ENCODE assay signal across 29 cellular contexts in genomic region chr11:77117485-77117884, GRCh38. TPM values are rescaled to one million over a fixed set of nuclear protein-coding genes. Genes with fewer than 3 reads are reported as not detected.
"Had no signal": no experiment of that assay in that cellular context is flagged by ENCODE, and none has a peak within 500 bp of the region (broad histone marks: within the 10 kb centered on the region; RNA-seq: fewer than 3 reads in every experiment).

No MANE protein-coding gene starts in this region.

- H3K9me3 ChIP-seq: gastroesophageal sphincter, heart right ventricle, mucosa of descending colon, ovary, psoas muscle, testis had no signal

- H3K27me3 Mint-ChIP-seq: activated B cell treated with CpG ODN at 0.5 μM for 24 hours; activated CD4-positive, alpha-beta memory T cell treated with anti-CD3 and anti-CD28 coated beads, Interleukin-2, amount 10 ng/mL, durations not matched to agents 7 days and 5 days; activated CD8-positive, alpha-beta memory T cell treated with anti-CD3 and anti-CD28 coated beads, Interleukin-2, amount 10 ng/mL, durations not matched to agents 7 days and 5 days; activated naive CD8-positive, alpha-beta T cell treated with anti-CD3 and anti-CD28 coated beads, Interleukin-2, amount 10 ng/mL, durations not matched to agents 7 days and 5 days; naive B cell; type B pancreatic cell had no signal

- H3K4me1 Mint-ChIP-seq: activated B cell treated with CpG ODN at 0.5 μM for 24 hours, naive B cell had no signal

- H3K9me3 Mint-ChIP-seq: activated B cell treated with CpG ODN at 0.5 μM for 24 hours; activated CD4-positive, alpha-beta memory T cell treated with anti-CD3 and anti-CD28 coated beads, Interleukin-2, amount 10 ng/mL, durations not matched to agents 7 days and 5 days; activated naive CD8-positive, alpha-beta T cell treated with anti-CD3 and anti-CD28 coated beads, Interleukin-2, amount 10 ng/mL, durations not matched to agents 7 days and 5 days; activated T-helper 2 cell treated with anti-CD3 and anti-CD28 coated beads, Interferon-gamma antibody, Interleukin-2, Interleukin-4, amounts not matched to agents 10 μg/mL and 5 μg/mL and 100 μg/mL, durations not matched to agents 14 hours and 24 hours and 36 hours; immature natural killer cell; stimulated activated effector memory CD8-positive, alpha-beta T cell treated with anti-CD3 and anti-CD28 coated beads, Interleukin-12 subunit alpha, Interleukin-12 subunit beta, amount 100 ng/mL, for 72 hours; type B pancreatic cell had no signal

- H3K4me3 ChIP-seq: gastroesophageal sphincter, heart right ventricle, mucosa of descending colon, ovary, psoas muscle, smooth muscle cell, testis had no signal

- H3K27me3 ChIP-seq: brain microvascular endothelial cell, gastroesophageal sphincter, heart right ventricle, ovary, testis had no signal

- H3K27ac ChIP-seq: brain microvascular endothelial cell, gastroesophageal sphincter, heart right ventricle, ovary, psoas muscle, testis had no signal

- ATAC-seq: activated CD8-positive, alpha-beta memory T cell treated with anti-CD3 and anti-CD28 coated beads, Interleukin-2, amount 10 ng/mL, durations not matched to agents 7 days and 5 days; esophagus mucosa; gastroesophageal sphincter; heart right ventricle; mucosa of descending colon; psoas muscle; sciatic nerve; stimulated activated effector memory CD8-positive, alpha-beta T cell treated with anti-CD3 and anti-CD28 coated beads, Interleukin-12 subunit alpha, Interleukin-12 subunit beta, amount 100 ng/mL, for 72 hours had no signal

- DNase-seq: activated B cell treated with CpG ODN at 0.5 μM for 24 hours; activated CD4-positive, alpha-beta memory T cell treated with anti-CD3 and anti-CD28 coated beads, Interleukin-2, amount 10 ng/mL, durations not matched to agents 7 days and 5 days; activated CD4-positive, alpha-beta T cell treated with anti-CD3 and anti-CD28 coated beads for 48 hours; activated CD8-positive, alpha-beta memory T cell treated with anti-CD3 and anti-CD28 coated beads, Interleukin-2, amount 10 ng/mL, durations not matched to agents 7 days and 5 days; activated naive CD4-positive, alpha-beta T cell treated with Interleukin-2 at 50 U/mL for 16 hours; activated naive CD8-positive, alpha-beta T cell treated with anti-CD3 and anti-CD28 coated beads, Interleukin-2, amount 10 ng/mL, durations not matched to agents 7 days and 5 days; activated T-cell treated with anti-CD3 and anti-CD28 coated beads, Interleukin-2, amount 50 U/mL, for 1 hour; amygdala; brain microvascular endothelial cell; effector CD4-positive, alpha-beta T cell; heart right ventricle; immature natural killer cell; kidney glomerular epithelial cell; mesenchymal stem cell; naive B cell; ovary; stimulated activated CD4-positive, alpha-beta T cell treated with anti-CD3 and anti-CD28 coated beads, Interleukin-4, amount 100 ng/mL, for 1 hour; T-helper 9 cell; testis had no signal

- H3K36me3 Mint-ChIP-seq: activated CD8-positive, alpha-beta memory T cell treated with anti-CD3 and anti-CD28 coated beads, Interleukin-2, amount 10 ng/mL, durations not matched to agents 7 days and 5 days; activated naive CD8-positive, alpha-beta T cell treated with anti-CD3 and anti-CD28 coated beads, Interleukin-2, amount 10 ng/mL, durations not matched to agents 7 days and 5 days; naive B cell; stimulated activated effector memory CD8-positive, alpha-beta T cell treated with anti-CD3 and anti-CD28 coated beads, Interleukin-12 subunit alpha, Interleukin-12 subunit beta, amount 100 ng/mL, for 72 hours; type B pancreatic cell had no signal

- H3K27ac Mint-ChIP-seq: activated B cell treated with CpG ODN at 0.5 μM for 24 hours; activated CD4-positive, alpha-beta memory T cell treated with anti-CD3 and anti-CD28 coated beads, Interleukin-2, amount 10 ng/mL, durations not matched to agents 7 days and 5 days; activated CD8-positive, alpha-beta memory T cell treated with anti-CD3 and anti-CD28 coated beads, Interleukin-2, amount 10 ng/mL, durations not matched to agents 7 days and 5 days; activated naive CD8-positive, alpha-beta T cell treated with anti-CD3 and anti-CD28 coated beads, Interleukin-2, amount 10 ng/mL, durations not matched to agents 7 days and 5 days; activated T-helper 2 cell treated with anti-CD3 and anti-CD28 coated beads, Interferon-gamma antibody, Interleukin-2, Interleukin-4, amounts not matched to agents 10 μg/mL and 5 μg/mL and 100 μg/mL, durations not matched to agents 14 hours and 24 hours and 36 hours; naive B cell; type B pancreatic cell had no signal

- H3K4me3 Mint-ChIP-seq: activated B cell treated with CpG ODN at 0.5 μM for 24 hours; activated CD4-positive, alpha-beta memory T cell treated with anti-CD3 and anti-CD28 coated beads, Interleukin-2, amount 10 ng/mL, durations not matched to agents 7 days and 5 days; activated CD8-positive, alpha-beta memory T cell treated with anti-CD3 and anti-CD28 coated beads, Interleukin-2, amount 10 ng/mL, durations not matched to agents 7 days and 5 days; activated naive CD8-positive, alpha-beta T cell treated with anti-CD3 and anti-CD28 coated beads, Interleukin-2, amount 10 ng/mL, durations not matched to agents 7 days and 5 days; immature natural killer cell; stimulated activated effector memory CD8-positive, alpha-beta T cell treated with anti-CD3 and anti-CD28 coated beads, Interleukin-12 subunit alpha, Interleukin-12 subunit beta, amount 100 ng/mL, for 72 hours; type B pancreatic cell had no signal

- H3K36me3 ChIP-seq: ovary had no signal

- H3K4me1 ChIP-seq: heart right ventricle, psoas muscle, testis had no signal

RNA-seq across cellular contexts. Expression of gene OMP, which starts 14.8 kb away (rescaled TPM):
- total RNA-seq: activated B cell treated with CpG ODN at 0.5 μM for 24 hours; activated CD4-positive, alpha-beta memory T cell treated with anti-CD3 and anti-CD28 coated beads, Interleukin-2, amount 10 ng/mL, durations not matched to agents 7 days and 5 days; activated CD8-positive, alpha-beta memory T cell treated with anti-CD3 and anti-CD28 coated beads, Interleukin-2, amount 10 ng/mL, durations not matched to agents 7 days and 5 days; activated naive CD8-positive, alpha-beta T cell treated with anti-CD3 and anti-CD28 coated beads, Interleukin-2, amount 10 ng/mL, durations not matched to agents 7 days and 5 days; activated T-helper 2 cell treated with anti-CD3 and anti-CD28 coated beads, Interferon-gamma antibody, Interleukin-2, Interleukin-4, amounts not matched to agents 10 μg/mL and 5 μg/mL and 100 μg/mL, durations not matched to agents 14 hours and 24 hours and 36 hours; esophagus mucosa; gastroesophageal sphincter; lower leg skin; psoas muscle; smooth muscle cell had no signal
- polyA plus RNA-seq: heart right ventricle, immature natural killer cell, ovary, smooth muscle cell had no signal
